9 cellular contexts compared by ENCODE assay signal in the genomic region with DNA sequence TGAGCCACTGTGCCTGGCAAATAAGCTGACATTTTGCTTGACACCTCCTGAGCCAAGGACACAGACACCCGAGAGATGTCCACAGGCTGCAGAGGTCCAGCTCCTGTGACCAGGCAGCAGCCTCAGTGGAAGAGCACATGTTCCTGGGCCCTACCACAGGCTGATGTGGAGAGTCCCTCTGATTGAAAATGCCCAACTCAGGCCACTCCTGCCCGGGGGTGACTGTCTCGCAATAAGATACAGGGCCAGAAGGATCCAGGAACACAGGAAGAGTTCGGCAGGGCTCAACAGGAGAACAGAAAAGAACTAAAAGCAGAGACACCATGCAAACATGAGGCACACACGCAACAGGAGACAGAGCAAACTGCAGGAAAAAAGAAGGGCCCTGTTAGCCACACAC. TPM values are rescaled to one million over a fixed set of nuclear protein-coding genes. Genes with fewer than 3 reads are reported as not detected.
A peak's percentile ranks its signal among the peaks of the same experiment; 100 is the strongest.
DNase-seq lines count a peak whose midpoint lies in the region; TF ChIP-seq lines count a peak whose summit lies in the region.
"Had no signal": no experiment of that assay in that cellular context is flagged by ENCODE, and none has a peak within 500 bp of the region (broad histone marks: within the 10 kb centered on the region; RNA-seq: fewer than 3 reads in every experiment).

No MANE protein-coding gene starts in this region.

- H3K27me3 ChIP-seq in Caco-2 (replicated peaks; ENCODE audit: control insufficient read depth, insufficient read depth, low read length) (no peaks in the 10 kb centered on the region), left ventricle myocardium inferior (ENCODE audit: low read depth) (no peaks in the 10 kb centered on the region), skeletal muscle tissue (ENCODE audit: control insufficient read depth in 3 of 3, insufficient read depth in 3 of 3, low read length in 3 of 3) (no peaks in the 10 kb centered on the region)

- POLR2A ChIA-PET in Caco-2 (lab: Charles Lee) = interaction anchor here (0.8 to 4.1 kb wide), 2 partner anchors 17 to 28 kb away, joined by 4 to 101 read pairs; partner anchors contain the start of gene MALAT1

- H3K27ac Mint-ChIP-seq in Caco-2 (ENCODE audit: unreplicated experiment) = peak overlapping the region; percentile 96

- H3K4me3 Mint-ChIP-seq in Caco-2 (ENCODE audit: unreplicated experiment) = no peak overlapping the region

- H3K27ac ChIP-seq in VCaP = peak overlapping the region; percentile 69
- peak overlapping the region; percentile 99 for H3K27ac ChIP-seq in left ventricle myocardium inferior (replicated peaks)
- peak overlapping the region; percentile 99 for H3K27ac ChIP-seq in skeletal muscle tissue (ENCODE audit: low read depth, low read length)

- in situ Hi-C loops in ACHN (cut with HindIII; ENCODE audit: low pct_ligation_motif_present, low pct_unique_long_range_greater_than_20kb, low sequenced_read_pairs) = no loop called here

- DNase-seq in Caco-2 (no peak), left ventricle myocardium inferior (no peak), NCI-H1048 (lab: John Stamatoyannopoulos, UW) (no peak), ACHN (no peak), epidermal melanocyte (ENCODE audit: insufficient read length, low spot score) (no peak), dedifferentiated amniotic fluid mesenchymal stem cell (ENCODE audit: extremely low spot score) (no peak)
- DNase-seq: midbrain had no signal

- H3K36me3 ChIP-seq in Caco-2 (ENCODE audit: control insufficient read depth, insufficient read depth, low read length) (no peaks in the 10 kb centered on the region), left ventricle myocardium inferior (no peaks in the 10 kb centered on the region), skeletal muscle tissue (ENCODE audit: control insufficient read depth in 3 of 3, insufficient read depth in 3 of 3, low read length in 3 of 3) (no peaks in the 10 kb centered on the region)

- peaks cover 13% of the 10 kb centered on the region for H3K36me3 Mint-ChIP-seq in Caco-2 (ENCODE audit: insufficient read depth, unreplicated experiment)

- peaks cover 7% of the 10 kb centered on the region for H3K4me1 Mint-ChIP-seq in Caco-2 (ENCODE audit: low read depth, unreplicated experiment)

- peak overlapping the region; percentile 8 to 94 (median 88) for H3K9ac ChIP-seq in skeletal muscle tissue (ENCODE audit: low read depth in 1 of 3, low read length in 3 of 3)

- H3K27me3 Mint-ChIP-seq in Caco-2 (ENCODE audit: insufficient read depth, unreplicated experiment) = no peaks in the 10 kb centered on the region

- H3K4me3 ChIP-seq in Caco-2 (ENCODE audit: low read depth, low read length) = no peak overlapping the region
- H3K4me3 ChIP-seq in left ventricle myocardium inferior = peak overlapping the region; percentile 56
- peak overlapping the region in 1 of 3 donors; percentile 52 for H3K4me3 ChIP-seq in skeletal muscle tissue (ENCODE audit: low read length in 3 of 3)

- no TSS peak for BruUV-seq in Caco-2 (replicated peaks; lab: Mats Ljungman, UMichigan)

- H3K9me3 Mint-ChIP-seq in Caco-2 (ENCODE audit: unreplicated experiment) = no peaks in the 10 kb centered on the region

- CTCF ChIA-PET in Caco-2 (lab: Charles Lee) = interaction anchor here (0.6 to 1.1 kb wide), 2 partner anchors 42 to 96 kb away, joined by 3 to 4 read pairs; no protein-coding TSS in a partner anchor

- intact Hi-C loops in Caco-2 (cut with micrococcal nuclease; ENCODE audit: unreplicated experiment) (no loop called here), left ventricle myocardium inferior (cut with micrococcal nuclease) (no loop called here)

- TF ChIP-seq CTCF in Caco-2 (IDR thresholded peaks at IDR 0.05; ENCODE audit: insufficient read depth in 1 of 2, low read depth in 1 of 2, low read length in 1 of 2, severe bottlenecking in 1 of 2, unreplicated experiment in 1 of 2) (no peak), VCaP (conservative IDR thresholded peaks at IDR 0.05) (no peak), left ventricle myocardium inferior (IDR thresholded peaks at IDR 0.05; ENCODE audit: borderline replicate concordance) (no peak)

- H3K9me3 ChIP-seq in Caco-2 (no peaks in the 10 kb centered on the region), left ventricle myocardium inferior (replicated peaks) (no peaks in the 10 kb centered on the region), skeletal muscle tissue (ENCODE audit: control insufficient read depth in 3 of 3, low read length in 3 of 3) (no peaks in the 10 kb centered on the region)

- H3K4me1 ChIP-seq in Caco-2 = peaks cover 30% of the 10 kb centered on the region
- peaks cover 53% of the 10 kb centered on the region for H3K4me1 ChIP-seq in left ventricle myocardium inferior
- peaks cover 26 to 37% (median 34%) of the 10 kb centered on the region in 3 donors for H3K4me1 ChIP-seq in skeletal muscle tissue (ENCODE audit: control insufficient read depth in 3 of 3, insufficient read depth in 3 of 3, low read length in 3 of 3)

RNA-seq across cellular contexts. Expression of gene MALAT1, which starts 28.4 kb away (rescaled TPM):
- total RNA-seq in Caco-2 (2022) (4,797 and 4,914 TPM in 2 replicates), left ventricle myocardium inferior (6,576 TPM), skeletal muscle tissue (7,794 TPM)

RNA-seq across cellular contexts. Expression of gene NEAT1, which starts 47.8 kb away (rescaled TPM):
- 235 and 254 TPM in 2 replicates for total RNA-seq in Caco-2 (2022)
- total RNA-seq in left ventricle myocardium inferior = 405 TPM
- total RNA-seq in skeletal muscle tissue = 26.1 TPM

RNA-seq across cellular contexts. Expression of gene SCYL1, which starts 54.5 kb away (rescaled TPM):
- total RNA-seq in Caco-2 (2022) (123 and 124 TPM in 2 replicates), left ventricle myocardium inferior (60.2 TPM), skeletal muscle tissue (36.0 TPM)
